20 cellular contexts compared by ENCODE assay signal in genomic region chr1:87712261-87712674, GRCh38.
A peak's percentile ranks its signal among the peaks of the same experiment; 100 is the strongest.
DNase-seq lines count a peak whose midpoint lies in the region; ATAC-seq and TF ChIP-seq lines count a peak whose summit lies in the region.
"Had no signal": no experiment of that assay in that cellular context is flagged by ENCODE, and none has a peak within 500 bp of the region (broad histone marks: within the 10 kb centered on the region; RNA-seq: fewer than 3 reads in every experiment).

No MANE protein-coding gene starts in this region.

- no peaks in the 10 kb centered on the region for H3K27me3 ChIP-seq in MG63
- H3K27me3 ChIP-seq: brain microvascular endothelial cell, SJSA1, vagina had no signal

- H3K4me3 Mint-ChIP-seq in MCF 10A (ENCODE audit: unreplicated experiment), result no peak overlapping the region
- H3K4me3 Mint-ChIP-seq: activated naive CD8-positive, alpha-beta T cell; B cell; dendritic cell treated with granulocyte-macrophage colony-stimulating factor and Interleukin-4, amounts not matched to agents 40 ng/mL and 50 ng/mL, for 4 days; naive thymus-derived CD8-positive, alpha-beta T cell had no signal

- H3K27me3 Mint-ChIP-seq in MCF 10A (ENCODE audit: insufficient read depth, unreplicated experiment), result no peaks in the 10 kb centered on the region
- H3K27me3 Mint-ChIP-seq: B cell; dendritic cell treated with granulocyte-macrophage colony-stimulating factor and Interleukin-4, amounts not matched to agents 40 ng/mL and 50 ng/mL, for 4 days had no signal

- DNase-seq in LoVo (ENCODE audit: low spot score) (peak; percentile 11), MCF 10A (ENCODE audit: unreplicated experiment) (peak; percentile 7), kidney glomerular epithelial cell (lab: John Stamatoyannopoulos, UW) (peak; percentile 85), NCI-H446 treated with DMSO at 0.1 percent for 48 hours (lab: John Stamatoyannopoulos, UW) (no peak), DMS 273 (lab: John Stamatoyannopoulos, UW; ENCODE audit: unreplicated experiment) (no peak), MG63 (no peak)
- DNase-seq: activated T-cell treated with anti-CD3 and anti-CD28 coated beads, Interleukin-2, amount 50 U/mL, for 48 hours; brain microvascular endothelial cell; naive thymus-derived CD8-positive, alpha-beta T cell; NCI-H2029; NCI-H524 treated with DMSO at 0.1 percent for 48 hours; stimulated activated CD4-positive, alpha-beta T cell treated with anti-CD3 and anti-CD28 coated beads, Interleukin-4, amount 100 ng/mL, for 1 hour; T-helper 9 cell had no signal

- H3K4me1 Mint-ChIP-seq in MCF 10A (ENCODE audit: insufficient read depth, unreplicated experiment), result no peaks in the 10 kb centered on the region
- H3K4me1 Mint-ChIP-seq: naive thymus-derived CD8-positive, alpha-beta T cell had no signal

- no peak overlapping the region for H3K27ac Mint-ChIP-seq in MCF 10A (ENCODE audit: low read depth, unreplicated experiment)
- H3K27ac Mint-ChIP-seq: activated naive CD8-positive, alpha-beta T cell; B cell; dendritic cell treated with granulocyte-macrophage colony-stimulating factor and Interleukin-4, amounts not matched to agents 40 ng/mL and 50 ng/mL, for 4 days; naive thymus-derived CD8-positive, alpha-beta T cell had no signal

- no peak for TF ChIP-seq CTCF in MCF 10A (IDR thresholded peaks at IDR 0.05; ENCODE audit: unreplicated experiment)

- H3K36me3 Mint-ChIP-seq in MCF 10A (ENCODE audit: insufficient read depth, unreplicated experiment), result no peaks in the 10 kb centered on the region
- H3K36me3 Mint-ChIP-seq: activated naive CD8-positive, alpha-beta T cell; naive thymus-derived CD8-positive, alpha-beta T cell had no signal

- no peaks in the 10 kb centered on the region for H3K9me3 Mint-ChIP-seq in MCF 10A (ENCODE audit: unreplicated experiment)
- H3K9me3 Mint-ChIP-seq: dendritic cell treated with granulocyte-macrophage colony-stimulating factor and Interleukin-4, amounts not matched to agents 40 ng/mL and 50 ng/mL, for 4 days; naive thymus-derived CD8-positive, alpha-beta T cell had no signal

- H3K36me3 ChIP-seq in MG63, result no peaks in the 10 kb centered on the region
- H3K36me3 ChIP-seq: brain microvascular endothelial cell, SJSA1, vagina had no signal

- CTCF ChIA-PET in MCF 10A (lab: Yijun Ruan, JAX), result no interaction called here

- intact Hi-C loops in MCF 10A (cut with micrococcal nuclease), result no loop called here

- no peak overlapping the region for H3K4me3 ChIP-seq in MG63
- H3K4me3 ChIP-seq: lung, SJSA1, vagina had no signal

- no peak for ATAC-seq in GM21825 (IDR thresholded peaks at IDR 0.05; ENCODE audit: unreplicated experiment)
- ATAC-seq: naive thymus-derived CD8-positive, alpha-beta T cell had no signal

- BruUV-seq in MCF 10A (replicated peaks; lab: Mats Ljungman, UMichigan), result no TSS peak

- no peaks in the 10 kb centered on the region for H3K9me3 ChIP-seq in MG63
- H3K9me3 ChIP-seq: SJSA1, vagina had no signal

- POLR2A ChIA-PET in MCF 10A (lab: Yijun Ruan, JAX), result no interaction called here

Comparison
In these comparisons a context has a peak if more than half of its experiments do, and no peak if none do; other contexts are left out.
1. DNase-seq: peak in LoVo (single experiment), MCF 10A (single experiment) and kidney glomerular epithelial cell (single experiment); none in NCI-H446 treated with DMSO at 0.1 percent for 48 hours (single experiment), DMS 273 (single experiment) and MG63 (single experiment).